12 cellular contexts compared by ENCODE assay signal in genomic region chr9:84823426-84824271, GRCh38.
DNase-seq lines count a peak whose midpoint lies in the region; ATAC-seq lines count a peak whose summit lies in the region.
"Had no signal": no experiment of that assay in that cellular context is flagged by ENCODE, and none has a peak within 500 bp of the region (broad histone marks: within the 10 kb centered on the region; RNA-seq: fewer than 3 reads in every experiment).

No MANE protein-coding gene starts in this region.

- no peak overlapping the region for H3K27ac Mint-ChIP-seq in activated CD4-positive, alpha-beta memory T cell treated with anti-CD3 and anti-CD28 coated beads, Interleukin-2, amount 10 ng/mL, durations not matched to agents 7 days and 5 days

- no peaks in the 10 kb centered on the region for H3K9me3 Mint-ChIP-seq in activated CD4-positive, alpha-beta memory T cell treated with anti-CD3 and anti-CD28 coated beads, Interleukin-2, amount 10 ng/mL, durations not matched to agents 7 days and 5 days

- no peaks in the 10 kb centered on the region for H3K4me1 Mint-ChIP-seq in activated CD4-positive, alpha-beta memory T cell treated with anti-CD3 and anti-CD28 coated beads, Interleukin-2, amount 10 ng/mL, durations not matched to agents 7 days and 5 days

- ATAC-seq in GM19043 (IDR thresholded peaks at IDR 0.05; ENCODE audit: low read depth, unreplicated experiment) = peak; percentile 66
- peak; percentile 69 for ATAC-seq in HG02798 (IDR thresholded peaks at IDR 0.05; ENCODE audit: poor library complexity, unreplicated experiment)
- ATAC-seq: activated CD4-positive, CD25-positive, alpha-beta regulatory T cell treated with anti-CD3 and anti-CD28 coated beads, Interleukin-2, amount 50 U/mL, for 24 hours had no signal

- H3K4me1 ChIP-seq in adipocyte (ENCODE audit: control insufficient read depth, insufficient read depth, low read length) = peaks cover 38% of the 10 kb centered on the region
- H3K4me1 ChIP-seq: HAP-1 had no signal

- CTCF ChIA-PET in activated CD4-positive, alpha-beta memory T cell treated with anti-CD3 and anti-CD28 coated beads, Interleukin-2, amount 10 ng/mL, durations not matched to agents 7 days and 5 days (lab: Charles Lee) = interaction anchor here (0.8 to 1.2 kb wide), 2 partner anchors 14 to 27 kb away, joined by 3 read pairs; no protein-coding TSS in a partner anchor

- POLR2A ChIA-PET in activated CD4-positive, alpha-beta memory T cell treated with anti-CD3 and anti-CD28 coated beads, Interleukin-2, amount 10 ng/mL, durations not matched to agents 7 days and 5 days (lab: Charles Lee) = no interaction called here

- no peaks in the 10 kb centered on the region for H3K36me3 ChIP-seq in adipocyte (ENCODE audit: control insufficient read depth, insufficient read depth, low read length, severe bottlenecking)
- H3K36me3 ChIP-seq: gastrocnemius medialis, HAP-1, thyroid gland had no signal

- H3K9ac ChIP-seq in adipocyte (ENCODE audit: low read length) = no peak overlapping the region

- H3K36me3 Mint-ChIP-seq in activated CD4-positive, alpha-beta memory T cell treated with anti-CD3 and anti-CD28 coated beads, Interleukin-2, amount 10 ng/mL, durations not matched to agents 7 days and 5 days (ENCODE audit: low read depth) = no peaks in the 10 kb centered on the region

- H3K9me3 ChIP-seq in adipocyte (ENCODE audit: control insufficient read depth, low read length) = peaks cover 11% of the 10 kb centered on the region
- H3K9me3 ChIP-seq: gastrocnemius medialis, HAP-1, thyroid gland had no signal

- H3K27me3 ChIP-seq in adipocyte (replicated peaks; ENCODE audit: control insufficient read depth, insufficient read depth, low read length) = no peaks in the 10 kb centered on the region
- H3K27me3 ChIP-seq: gastrocnemius medialis, thyroid gland had no signal

- peak overlapping the region; percentile 35 for H3K4me3 ChIP-seq in adipocyte (ENCODE audit: low read length)
- H3K4me3 ChIP-seq: gastrocnemius medialis, HAP-1, thyroid gland had no signal

- DNase-seq in adipocyte (ENCODE audit: low read depth) (no peak), renal cortical epithelial cell (ENCODE audit: low read depth) (peak; percentile 26), cerebellum (ENCODE audit: low spot score) (no peak), kidney glomerular epithelial cell (lab: John Stamatoyannopoulos, UW) (no peak), islet precursor cell (no peak)
- no peak for DNase-seq in activated CD4-positive, alpha-beta memory T cell treated with anti-CD3 and anti-CD28 coated beads, Interleukin-2, amount 10 ng/mL, durations not matched to agents 7 days and 5 days
- DNase-seq: gastrocnemius medialis had no signal

- H3K27me3 Mint-ChIP-seq in activated CD4-positive, alpha-beta memory T cell treated with anti-CD3 and anti-CD28 coated beads, Interleukin-2, amount 10 ng/mL, durations not matched to agents 7 days and 5 days = peaks cover 5% of the 10 kb centered on the region

- no peak overlapping the region for H3K4me3 Mint-ChIP-seq in activated CD4-positive, alpha-beta memory T cell treated with anti-CD3 and anti-CD28 coated beads, Interleukin-2, amount 10 ng/mL, durations not matched to agents 7 days and 5 days
